Comparison of ENCODE assay signal across 11 cellular contexts in the genomic region with DNA sequence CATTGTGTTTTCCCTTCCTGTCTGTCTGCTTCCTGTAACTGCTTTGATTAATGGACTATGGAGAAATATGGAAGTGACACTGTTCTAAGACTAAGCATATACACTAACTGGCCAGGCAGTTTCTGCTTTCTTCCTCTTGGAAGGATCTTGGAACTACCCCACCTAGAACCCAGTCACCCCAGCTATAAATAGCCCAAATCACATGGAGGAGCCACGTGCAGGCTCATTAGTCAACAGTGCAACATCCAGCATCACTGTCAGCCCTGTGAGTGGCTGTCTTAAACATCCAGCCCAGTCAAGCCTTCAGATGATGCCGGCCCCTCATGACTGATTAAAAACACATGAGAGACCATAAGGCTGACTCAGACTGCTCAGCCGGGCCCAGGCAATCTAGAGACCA. TPM values are rescaled to one million over a fixed set of nuclear protein-coding genes. Genes with fewer than 3 reads are reported as not detected.
DNase-seq lines count a peak whose midpoint lies in the region; ATAC-seq, FAIRE-seq and TF ChIP-seq lines count a peak whose summit lies in the region.
"Had no signal": no experiment of that assay in that cellular context is flagged by ENCODE, and none has a peak within 500 bp of the region (broad histone marks: within the 10 kb centered on the region; RNA-seq: fewer than 3 reads in every experiment).

No MANE protein-coding gene starts in this region.

- H3K27me3 ChIP-seq in ascending aorta: no peaks in the 10 kb centered on the region
- no peaks in the 10 kb centered on the region for H3K27me3 ChIP-seq in right cardiac atrium (ENCODE audit: control insufficient read depth, insufficient read depth)
- no peaks in the 10 kb centered on the region for H3K27me3 ChIP-seq in upper lobe of right lung
- no peaks in the 10 kb centered on the region for H3K27me3 ChIP-seq in thyroid gland

- H3K9me3 ChIP-seq in ascending aorta (no peaks in the 10 kb centered on the region), right cardiac atrium (ENCODE audit: control insufficient read depth, low read length) (no peaks in the 10 kb centered on the region), upper lobe of right lung (no peaks in the 10 kb centered on the region), thyroid gland (no peaks in the 10 kb centered on the region)

- H3K9me3 Mint-ChIP-seq in activated T-cell treated with anti-CD3 and anti-CD28 coated beads, Interleukin-2, amount 50 U/mL, for 4 hours: no peaks in the 10 kb centered on the region

- FAIRE-seq in frontal cortex (lab: Jason Lieb, UNC): no peak

- no peaks in the 10 kb centered on the region for H3K27me3 Mint-ChIP-seq in activated T-cell treated with anti-CD3 and anti-CD28 coated beads, Interleukin-2, amount 50 U/mL, for 4 hours (ENCODE audit: low read depth)
- H3K27me3 Mint-ChIP-seq: B cell had no signal

- no peak for TF ChIP-seq POLR2A in thyroid gland (IDR thresholded peaks at IDR 0.05)

- no peak for DNase-seq in activated T-cell treated with anti-CD3 and anti-CD28 coated beads, Interleukin-2, amount 50 U/mL, for 4 hours
- DNase-seq in activated T-cell treated with anti-CD3 and anti-CD28 coated beads for 4 hours (no peak), ascending aorta (ENCODE audit: low spot score in 2 of 2) (peak; percentile 69 to 78), right cardiac atrium (peak; percentile 33 to 70 (median 58)), upper lobe of right lung (no peak), thyroid gland (no peak), frontal cortex (ENCODE audit: low spot score in 2 of 2) (no peak)
- DNase-seq: head of caudate nucleus; stimulated activated CD4-positive, alpha-beta T cell treated with anti-CD3 and anti-CD28 coated beads, Interleukin-12 subunit alpha, Interleukin-12 subunit beta, amount 100 ng/mL, for 4 hours had no signal

- peak; percentile 23 to 28 for ATAC-seq in activated T-cell treated with anti-CD3 and anti-CD28 coated beads, Interleukin-2, amount 50 U/mL, for 4 hours
- ATAC-seq in right cardiac atrium: peak; percentile 65 to 70
- peak; percentile 91 for ATAC-seq in upper lobe of right lung
- no peak for ATAC-seq in GM18873 (IDR thresholded peaks at IDR 0.05; ENCODE audit: low FRiP score, unreplicated experiment)

- no peaks in the 10 kb centered on the region for H3K36me3 ChIP-seq in ascending aorta
- H3K36me3 ChIP-seq in upper lobe of right lung: no peaks in the 10 kb centered on the region
- no peaks in the 10 kb centered on the region for H3K36me3 ChIP-seq in thyroid gland

- H3K4me3 Mint-ChIP-seq in activated T-cell treated with anti-CD3 and anti-CD28 coated beads, Interleukin-2, amount 50 U/mL, for 4 hours: no peak overlapping the region
- H3K4me3 Mint-ChIP-seq: B cell had no signal

- H3K4me3 ChIP-seq in ascending aorta (no peak overlapping the region), right cardiac atrium (ENCODE audit: low read length) (no peak overlapping the region), upper lobe of right lung (no peak overlapping the region), thyroid gland (replicated peaks in 1 of 3) (no peak overlapping the region)

- TF ChIP-seq CTCF in ascending aorta (IDR thresholded peaks at IDR 0.05): peak in 1 of 3 experiments; percentile 3
- TF ChIP-seq CTCF in upper lobe of right lung (IDR thresholded peaks at IDR 0.05): no peak
- no peak for TF ChIP-seq CTCF in thyroid gland (IDR thresholded peaks at IDR 0.05)

- H3K36me3 Mint-ChIP-seq in activated T-cell treated with anti-CD3 and anti-CD28 coated beads, Interleukin-2, amount 50 U/mL, for 4 hours (ENCODE audit: insufficient read depth): no peaks in the 10 kb centered on the region

- H3K27ac ChIP-seq in ascending aorta (no peak overlapping the region), right cardiac atrium (ENCODE audit: low read length) (no peak overlapping the region), upper lobe of right lung (no peak overlapping the region), thyroid gland (no peak overlapping the region)

- H3K4me1 Mint-ChIP-seq in activated T-cell treated with anti-CD3 and anti-CD28 coated beads, Interleukin-2, amount 50 U/mL, for 4 hours (ENCODE audit: low read depth): no peaks in the 10 kb centered on the region
- H3K4me1 Mint-ChIP-seq: B cell had no signal

- H3K4me1 ChIP-seq in ascending aorta (no peaks in the 10 kb centered on the region), right cardiac atrium (ENCODE audit: control insufficient read depth, insufficient read depth, low read length) (no peaks in the 10 kb centered on the region), upper lobe of right lung (no peaks in the 10 kb centered on the region), thyroid gland (no peaks in the 10 kb centered on the region)

- 51% methylated on average over 3 of the region's 3 CpGs for WGBS in right cardiac atrium
- WGBS in thyroid gland, 2 donors: 78 to 83% methylated on average over 3 of the region's 3 CpGs

- intact Hi-C loops in ascending aorta (cut with DNase I): no loop called here
- intact Hi-C loops in right cardiac atrium (cut with DNase I): no loop called here
- intact Hi-C loops in upper lobe of right lung (cut with DNase I): no loop called here
- intact Hi-C loops in thyroid gland (cut with DNase I): no loop called here

RNA-seq across cellular contexts. Expression of a gene that starts 39.2 kb away (rescaled TPM):
- 10 to 100 TPM; 19.2 to 39.0 (median 25.6) TPM for total RNA-seq in activated T-cell treated with anti-CD3 and anti-CD28 coated beads, Interleukin-2, amount 50 U/mL, for 4 hours
- total RNA-seq in ascending aorta (16.5 TPM), right cardiac atrium (1 to 10 TPM; 5.1 to 9.0 (median 6.2) TPM), upper lobe of right lung (82.5 TPM), thyroid gland (10 to 100 TPM in 3 of 4 donors, 1 to 10 TPM in 1; 3.8 to 49.1 (median 13.2) TPM), frontal cortex (48.5 TPM)
- 0.86 TPM for polyA plus RNA-seq in right cardiac atrium

Comparison
In these comparisons a context has a peak if more than half of its experiments do, and no peak if none do; other contexts are left out.
1. DNase-seq: peak in ascending aorta (2 of 2) and right cardiac atrium (3 of 3); none in activated T-cell treated with anti-CD3 and anti-CD28 coated beads, Interleukin-2, amount 50 U/mL, for 4 hours (single experiment), activated T-cell treated with anti-CD3 and anti-CD28 coated beads for 4 hours (single experiment), upper lobe of right lung (single experiment), thyroid gland (0 of 2) and frontal cortex (0 of 2).